ENCODE assay signal across 8 cellular contexts in genomic region chrX:153970398-153971123, GRCh38. TPM values are rescaled to one million over a fixed set of nuclear protein-coding genes. Genes with fewer than 3 reads are reported as not detected.
DNase-seq lines count a peak whose midpoint lies in the region; ATAC-seq, FAIRE-seq and TF ChIP-seq lines count a peak whose summit lies in the region.

No MANE protein-coding gene starts in this region.

- no peaks in the 10 kb centered on the region for H3K9me3 ChIP-seq in esophagus squamous epithelium
- no peaks in the 10 kb centered on the region for H3K9me3 ChIP-seq in naive thymus-derived CD4-positive, alpha-beta T cell (ENCODE audit: control insufficient read depth in 2 of 3, low read length in 3 of 3)

- no peak for TF ChIP-seq POLR2A in esophagus squamous epithelium (IDR thresholded peaks at IDR 0.05)

- no peaks in the 10 kb centered on the region for H3K27me3 Mint-ChIP-seq in naive thymus-derived CD4-positive, alpha-beta T cell

- H3K27ac ChIP-seq in VCaP, result peak overlapping the region; percentile 98
- peak overlapping the region; percentile 98 to 99 (median 99) for H3K27ac ChIP-seq in esophagus squamous epithelium
- H3K27ac ChIP-seq in naive thymus-derived CD4-positive, alpha-beta T cell (ENCODE audit: low read depth, low read length), result peak overlapping the region; percentile 99

- POLR2A ChIA-PET in naive thymus-derived CD4-positive, alpha-beta T cell (lab: Charles Lee), result interaction anchor here (0.6 to 8.5 kb wide), 21 partner anchors 11 to 577 kb away, joined by 3 to 127 read pairs (median 5); partner anchors contain the start of genes ARHGAP4, CCNQ, FAM3A and IDH3G

- peak overlapping the region; percentile 93 to 100 (median 100) for H3K27ac Mint-ChIP-seq in naive thymus-derived CD4-positive, alpha-beta T cell

- WGBS in esophagus squamous epithelium, 2 donors, result 1 to 12% methylated on average over 21 to 42 of the region's 47 CpGs

- peak overlapping the region; percentile 76 to 95 (median 82) for H3K4me3 ChIP-seq in esophagus squamous epithelium
- peak overlapping the region; percentile 97 for H3K4me3 ChIP-seq in naive thymus-derived CD4-positive, alpha-beta T cell (ENCODE audit: low read length)

- intact Hi-C loops in esophagus squamous epithelium (cut with DNase I), result no loop called here
- intact Hi-C loops in naive thymus-derived CD4-positive, alpha-beta T cell (cut with micrococcal nuclease), result loop anchor here (1.0 to 5.0 kb wide), 16 partner anchors 42 to 1013 kb away; partner anchors contain the start of genes ABCD1 (in 2 of the 2), BCAP31 (in 2 of the 2), MECP2 (in 2 of the 2) and DKC1 (in 1 of the 2)

- no peaks in the 10 kb centered on the region for H3K36me3 ChIP-seq in esophagus squamous epithelium
- peaks cover 0 to 13% (median 0%) of the 10 kb centered on the region in 3 experiments for H3K36me3 ChIP-seq in naive thymus-derived CD4-positive, alpha-beta T cell (ENCODE audit: control insufficient read depth in 2 of 3, insufficient read depth in 3 of 3, low read length in 3 of 3)

- H3K4me1 ChIP-seq in esophagus squamous epithelium, result peaks cover 39 to 68% (median 49%) of the 10 kb centered on the region in 3 donors
- H3K4me1 ChIP-seq in naive thymus-derived CD4-positive, alpha-beta T cell (ENCODE audit: control insufficient read depth in 2 of 2, insufficient read depth in 2 of 2, low read length in 2 of 2), result peaks cover 39 to 40% of the 10 kb centered on the region in 2 donors

- no peak for FAIRE-seq in GM19239 (lab: Jason Lieb, UNC)

- TF ChIP-seq CTCF in VCaP (conservative IDR thresholded peaks at IDR 0.05) (no peak), esophagus squamous epithelium (IDR thresholded peaks at IDR 0.05) (no peak)

- peak; percentile 1 for ATAC-seq in GM21526 (IDR thresholded peaks at IDR 0.05; ENCODE audit: low FRiP score, unreplicated experiment)
- peak; percentile 11 for ATAC-seq in naive thymus-derived CD4-positive, alpha-beta T cell

- H3K27me3 ChIP-seq in esophagus squamous epithelium, result no peaks in the 10 kb centered on the region
- no peaks in the 10 kb centered on the region for H3K27me3 ChIP-seq in naive thymus-derived CD4-positive, alpha-beta T cell (ENCODE audit: control insufficient read depth in 2 of 2, insufficient read depth in 2 of 2, low read length in 2 of 2)

- H3K36me3 Mint-ChIP-seq in naive thymus-derived CD4-positive, alpha-beta T cell, result peaks cover 0 to 15% (median 0%) of the 10 kb centered on the region in 5 donors

- peaks cover 0 to 1% (median 0%) of the 10 kb centered on the region in 11 donors for H3K9me3 Mint-ChIP-seq in naive thymus-derived CD4-positive, alpha-beta T cell

- H3K4me1 Mint-ChIP-seq in naive thymus-derived CD4-positive, alpha-beta T cell, result peaks cover 21 to 56% (median 40%) of the 10 kb centered on the region in 7 donors

- H3K4me3 Mint-ChIP-seq in naive thymus-derived CD4-positive, alpha-beta T cell, result peak overlapping the region; percentile 91 to 100 (median 100)

- DNase-seq in COLO829 (ENCODE audit: low spot score), result peak; percentile 36
- DNase-seq in MV-4-11 (lab: John Stamatoyannopoulos, UW), result peak; percentile 48
- no peak for DNase-seq in esophagus squamous epithelium (lab: John Stamatoyannopoulos, UW)
- DNase-seq in naive thymus-derived CD4-positive, alpha-beta T cell, result peak in 1 of 9 donors; percentile 40
- no peak for DNase-seq in NK-92 treated with Interleukin-12 subunit alpha and Interleukin-12 subunit beta, amount 100 ng/mL, for 24 hours (lab: John Stamatoyannopoulos, UW)
- DNase-seq in GM19239 (ENCODE audit: insufficient read length, low spot score), result no peak

- CTCF ChIA-PET in naive thymus-derived CD4-positive, alpha-beta T cell (lab: Charles Lee), result interaction anchor here (0.7 to 4.7 kb wide), 4 partner anchors 11 to 45 kb away, joined by 3 to 27 read pairs (median 16); partner anchors contain the start of gene ARHGAP4

RNA-seq across cellular contexts. Expression of gene HCFC1, which starts 1.1 kb away (rescaled TPM):
- total RNA-seq in esophagus squamous epithelium, result 10 to 100 TPM; 22.2 to 54.0 (median 37.0) TPM
- 100 to 1,000 TPM in 1 of 5 experiments, 10 to 100 TPM in 4; 52.3 to 106 (median 67.2) TPM for total RNA-seq in naive thymus-derived CD4-positive, alpha-beta T cell
- polyA plus RNA-seq in naive thymus-derived CD4-positive, alpha-beta T cell, result 10 to 100 TPM in 1 of 2 donors, 1 to 10 TPM in 1; 6.6 to 15.0 TPM

RNA-seq across cellular contexts. Expression of gene TMEM187, which starts 2.0 kb away (rescaled TPM):
- 1 to 10 TPM; 2.5 to 4.1 (median 3.8) TPM for total RNA-seq in esophagus squamous epithelium
- 10 to 100 TPM in 2 of 5 experiments, 1 to 10 TPM in 3; 1.4 to 13.4 (median 7.1) TPM for total RNA-seq in naive thymus-derived CD4-positive, alpha-beta T cell
- 10 to 100 TPM in 1 of 2 donors, 1 to 10 TPM in 1; 10.0 to 22.7 TPM for polyA plus RNA-seq in naive thymus-derived CD4-positive, alpha-beta T cell

RNA-seq across cellular contexts. Expression of gene RENBP, which starts 26.1 kb away (rescaled TPM):
- 1 to 10 TPM in 2 of 4 donors, under 1 TPM in 1, not detected in 1; 0.45 to 7.6 (median 3.1) TPM for total RNA-seq in esophagus squamous epithelium
- total RNA-seq in naive thymus-derived CD4-positive, alpha-beta T cell, result 10 to 100 TPM; 14.8 to 32.7 (median 27.7) TPM
- polyA plus RNA-seq in naive thymus-derived CD4-positive, alpha-beta T cell, result 1 to 10 TPM in 1 of 2 donors, under 1 TPM in 1; 0.47 to 1.3 TPM

RNA-seq across cellular contexts. Expression of gene NAA10, which starts 35.7 kb away (rescaled TPM):
- 10 to 100 TPM; 42.5 to 92.5 (median 87.6) TPM for total RNA-seq in esophagus squamous epithelium
- 10 to 100 TPM; 45.2 to 79.7 (median 75.6) TPM for total RNA-seq in naive thymus-derived CD4-positive, alpha-beta T cell
- 10 to 100 TPM; 37.6 to 47.2 TPM for polyA plus RNA-seq in naive thymus-derived CD4-positive, alpha-beta T cell

RNA-seq across cellular contexts. Expression of gene ARHGAP4, which starts 44.5 kb away (rescaled TPM):
- total RNA-seq in esophagus squamous epithelium, result 10 to 100 TPM in 1 of 4 donors, 1 to 10 TPM in 3; 3.9 to 18.3 (median 7.6) TPM
- 100 to 1,000 TPM; 310 to 439 (median 377) TPM for total RNA-seq in naive thymus-derived CD4-positive, alpha-beta T cell
- 100 to 1,000 TPM in 1 of 2 donors, 10 to 100 TPM in 1; 82.5 to 147 TPM for polyA plus RNA-seq in naive thymus-derived CD4-positive, alpha-beta T cell

Comparison
In these comparisons a context has a peak if more than half of its experiments do, and no peak if none do; other contexts are left out.
1. DNase-seq: peak in COLO829 (single experiment) and MV-4-11 (single experiment); none in esophagus squamous epithelium (single experiment), NK-92 treated with Interleukin-12 subunit alpha and Interleukin-12 subunit beta, amount 100 ng/mL, for 24 hours (single experiment) and GM19239 (single experiment).
2. Peak in every context shown above with its lines, with median percentiles within 50 percentile points of each other: H3K27ac ChIP-seq.